ENCODE assay signal across 20 cellular contexts in the genomic region with DNA sequence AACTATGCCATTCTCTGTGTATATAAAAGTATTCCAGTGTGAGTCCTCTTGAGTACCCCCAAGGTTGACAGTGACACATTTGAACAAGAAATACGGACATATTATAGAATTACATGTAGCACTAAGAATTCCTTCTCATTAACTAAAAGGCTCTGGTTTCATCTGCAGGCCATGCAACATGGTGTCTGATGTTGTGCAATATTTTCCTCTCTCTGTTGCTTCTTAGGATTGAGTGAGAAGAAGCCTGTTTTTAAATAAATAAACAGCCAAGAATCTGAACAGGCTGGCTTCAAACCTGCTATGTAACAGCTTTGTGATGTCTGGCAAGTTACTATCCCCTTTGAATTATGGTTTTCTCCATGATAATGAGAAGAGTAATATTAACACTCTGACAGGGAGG. TPM values are rescaled to one million over a fixed set of nuclear protein-coding genes. Genes with fewer than 3 reads are reported as not detected.
DNase-seq lines count a peak whose midpoint lies in the region; ATAC-seq lines count a peak whose summit lies in the region.
"Had no signal": no experiment of that assay in that cellular context is flagged by ENCODE, and none has a peak within 500 bp of the region (broad histone marks: within the 10 kb centered on the region; RNA-seq: fewer than 3 reads in every experiment).

No MANE protein-coding gene starts in this region.

- H3K9ac ChIP-seq in mesenchymal stem cell (ENCODE audit: low read length), result no peak overlapping the region

- ATAC-seq in Right ventricle myocardium inferior (peak; percentile 44), left cardiac atrium (no peak), GM19023 (IDR thresholded peaks at IDR 0.05; ENCODE audit: unreplicated experiment) (no peak)

- no peak overlapping the region for H2BK120ac ChIP-seq in mesenchymal stem cell (ENCODE audit: low read depth, low read length)

- no peak overlapping the region for H2AK5ac ChIP-seq in mesenchymal stem cell (ENCODE audit: low read length, severe bottlenecking)

- H3K4me1 ChIP-seq in mesenchymal stem cell (ENCODE audit: control insufficient read depth, insufficient read depth, low read depth, low read length), result no peaks in the 10 kb centered on the region

- H3K9me3 ChIP-seq in mesenchymal stem cell (ENCODE audit: control insufficient read depth, low read length), result no peaks in the 10 kb centered on the region

- no peak overlapping the region for H3K14ac ChIP-seq in mesenchymal stem cell (ENCODE audit: low read length in 2 of 2)

- no peak for DNase-seq in Right ventricle myocardium inferior (ENCODE audit: missing footprints)
- no peak for DNase-seq in left cardiac atrium
- DNase-seq in dedifferentiated amniotic fluid mesenchymal stem cell (ENCODE audit: extremely low spot score), result peak; percentile 42
- peak; percentile 60 for DNase-seq in mesenchymal stem cell
- DNase-seq in DMS79 (lab: John Stamatoyannopoulos, UW), result no peak
- DNase-seq in SW480 (ENCODE audit: low spot score), result no peak
- DNase-seq in AML-193 (lab: John Stamatoyannopoulos, UW), result no peak
- DNase-seq: DMS 273 treated with DMSO at 0.1 percent for 48 hours, GOT3, NCI-H1105, NCI-H1694, NCI-H510A treated with DMSO at 0.1 percent for 48 hours, NCI-H82, PC-9 had no signal

- H3K4me2 ChIP-seq in mesenchymal stem cell (ENCODE audit: low read length, poor library complexity, severe bottlenecking), result no peak overlapping the region
- H3K4me2 ChIP-seq: PC-9 had no signal

- intact Hi-C loops in Right ventricle myocardium inferior (cut with DNase I), result loop anchor here (5.0 to 10.0 kb wide), 2 partner anchors 130 to 198 kb away; no protein-coding TSS in a partner anchor
- intact Hi-C loops in left cardiac atrium (cut with DNase I), result loop anchor here (5.0 to 10.0 kb wide), 3 partner anchors 130 to 380 kb away; no protein-coding TSS in a partner anchor

- no peak overlapping the region for H4K8ac ChIP-seq in mesenchymal stem cell (ENCODE audit: low read length)

- no peak overlapping the region for H3K27ac ChIP-seq in mesenchymal stem cell (ENCODE audit: low read length, poor library complexity, severe bottlenecking)
- H3K27ac ChIP-seq: C4-2B, PC-9 had no signal

- no peaks in the 10 kb centered on the region for H3K27me3 ChIP-seq in mesenchymal stem cell (ENCODE audit: control insufficient read depth in 1 of 2, insufficient read depth in 1 of 2, low read length in 2 of 2)

- no peak overlapping the region for H3K18ac ChIP-seq in mesenchymal stem cell (ENCODE audit: low read depth in 1 of 2, low read length in 2 of 2)

- H4K91ac ChIP-seq in mesenchymal stem cell (ENCODE audit: low read length), result no peak overlapping the region

- no peak overlapping the region for H2BK5ac ChIP-seq in mesenchymal stem cell (ENCODE audit: low read depth, low read length, poor library complexity, severe bottlenecking)

- no peak overlapping the region for H2BK12ac ChIP-seq in mesenchymal stem cell (ENCODE audit: low read length in 2 of 2)

- H3K23ac ChIP-seq in mesenchymal stem cell (ENCODE audit: low read length in 2 of 2), result no peak overlapping the region

- no peak overlapping the region for H2AFZ ChIP-seq in mesenchymal stem cell (ENCODE audit: low read depth, low read length)
- H2AFZ ChIP-seq: PC-9 had no signal

- H3K36me3 ChIP-seq in mesenchymal stem cell (ENCODE audit: control insufficient read depth in 1 of 2, insufficient read depth in 2 of 2, low read depth in 1 of 2, low read length in 2 of 2), result no peaks in the 10 kb centered on the region

- WGBS in mesenchymal stem cell, result no CpG with 5 or more reads among the region's 1 CpG

- H2BK15ac ChIP-seq in mesenchymal stem cell (ENCODE audit: low read depth, poor library complexity, severe bottlenecking), result no peak overlapping the region

- no peak overlapping the region for H3K4ac ChIP-seq in mesenchymal stem cell (ENCODE audit: low read depth in 1 of 2, low read length in 2 of 2)

- H3K79me1 ChIP-seq in mesenchymal stem cell (replicated peaks; ENCODE audit: low read length, poor library complexity, severe bottlenecking), result no peaks in the 10 kb centered on the region

- H3K4me3 ChIP-seq in mesenchymal stem cell (ENCODE audit: insufficient read depth in 1 of 2, low read depth in 1 of 2, low read length in 2 of 2), result no peak overlapping the region
- H3K4me3 ChIP-seq: PC-9 had no signal

RNA-seq across cellular contexts. Expression of gene CCER1, which starts 22.2 kb away (rescaled TPM):
- total RNA-seq in Right ventricle myocardium inferior, result not detected
- total RNA-seq in left cardiac atrium, result not detected
- polyA plus RNA-seq in mesenchymal stem cell (2013, experiment 1 of 2), result not detected
- not detected for polyA plus RNA-seq in mesenchymal stem cell (2013, experiment 2 of 2)
- total RNA-seq: A172, Daoy, MCF 10A, PC-9, SK-MEL-5 had no signal

RNA-seq across cellular contexts. Expression of gene EPYC, which starts 27.5 kb away (rescaled TPM):
- total RNA-seq in Right ventricle myocardium inferior (not detected), left cardiac atrium (not detected)
- polyA plus RNA-seq in mesenchymal stem cell (2013, experiment 1 of 2), result 0.08 TPM
- not detected for polyA plus RNA-seq in mesenchymal stem cell (2013, experiment 2 of 2)
- total RNA-seq: A172, Daoy, MCF 10A, PC-9 had no signal

Comparison
In these comparisons a context has a peak if more than half of its experiments do, and no peak if none do; other contexts are left out.
1. DNase-seq: peak in dedifferentiated amniotic fluid mesenchymal stem cell (single experiment) and mesenchymal stem cell (single experiment); none in Right ventricle myocardium inferior (single experiment), left cardiac atrium (single experiment), DMS79 (single experiment), SW480 (single experiment) and AML-193 (0 of 2).